ENCODE assay signal across 15 cellular contexts in genomic region chr2:18804540-18804939, GRCh38.
DNase-seq lines count a peak whose midpoint lies in the region; ATAC-seq and TF ChIP-seq lines count a peak whose summit lies in the region.
"Had no signal": no experiment of that assay in that cellular context is flagged by ENCODE, and none has a peak within 500 bp of the region (broad histone marks: within the 10 kb centered on the region; RNA-seq: fewer than 3 reads in every experiment).

No MANE protein-coding gene starts in this region.

- CTCF ChIA-PET in A673 (lab: Charles Lee): no interaction called here
- CTCF ChIA-PET in RWPE1 (lab: Yijun Ruan, JAX): no interaction called here

- no peak for TF ChIP-seq EP300 in ovary (IDR thresholded peaks at IDR 0.05)

- DNase-seq in A673 (ENCODE audit: low spot score) (peak; percentile 2), ELR (ENCODE audit: low read depth) (peak; percentile 3), cardiac fibroblast (ENCODE audit: low read depth in 2 of 2) (peak; percentile 26 to 45), fibroblast of pulmonary artery (ENCODE audit: low read depth) (peak; percentile 70), RWPE1 (ENCODE audit: low spot score) (no peak), DMS79 treated with DMSO at 0.1 percent for 48 hours (lab: John Stamatoyannopoulos, UW) (no peak), ovary (no peak)
- DNase-seq: C1 segment of cervical spinal cord; Calu3; CD4-positive, alpha-beta T cell; DMS 273 treated with DMSO at 0.1 percent for 48 hours; GOT3; H9 had no signal

- no TSS peak for BruUV-seq in A673 (replicated peaks; lab: Mats Ljungman, UMichigan)

- POLR2A ChIA-PET in A673 (lab: Charles Lee; ENCODE audit: low non-redundant PET): no interaction called here
- POLR2A ChIA-PET in RWPE1 (lab: Yijun Ruan, JAX; ENCODE audit: low non-redundant PET): no interaction called here

- no peaks in the 10 kb centered on the region for H3K9me3 ChIP-seq in A673 (ENCODE audit: low read depth, low read length, poor library complexity, severe bottlenecking)
- H3K9me3 ChIP-seq in ovary: no peaks in the 10 kb centered on the region

- 66 to 83% (median 83%) methylated on average over 1 of the region's 1 CpG for WGBS in ovary, 3 donors

- H3K4me1 ChIP-seq in A673 (ENCODE audit: insufficient read depth, low read length, poor library complexity, severe bottlenecking) (no peaks in the 10 kb centered on the region), ovary (ENCODE audit: insufficient read depth) (no peaks in the 10 kb centered on the region)

- TF ChIP-seq POLR2A in ovary (IDR thresholded peaks at IDR 0.05): no peak

- H3K4me3 ChIP-seq in A673 (ENCODE audit: low read depth, low read length, poor library complexity, severe bottlenecking): no peak overlapping the region
- H3K4me3 ChIP-seq in cardiac fibroblast (replicated peaks in 1 of 2; ENCODE audit: low read depth in 2 of 2, low read length in 2 of 2): no peak overlapping the region
- H3K4me3 ChIP-seq in fibroblast of pulmonary artery (replicated peaks; ENCODE audit: low read depth, low read length): no peak overlapping the region
- no peak overlapping the region for H3K4me3 ChIP-seq in ovary
- H3K4me3 ChIP-seq: GM12878 had no signal

- H3K27ac ChIP-seq in A673 (ENCODE audit: low read depth, low read length, poor library complexity, severe bottlenecking) (no peak overlapping the region), RWPE1 (no peak overlapping the region), ovary (no peak overlapping the region)

- no peaks in the 10 kb centered on the region for H3K36me3 ChIP-seq in A673 (ENCODE audit: insufficient read depth, low read length, poor library complexity, severe bottlenecking)
- no peaks in the 10 kb centered on the region for H3K36me3 ChIP-seq in ovary

- intact Hi-C loops in A673 (cut with micrococcal nuclease; ENCODE audit: unreplicated experiment) (no loop called here), ovary (cut with DNase I) (no loop called here)

- no peak for TF ChIP-seq CTCF in A673 (conservative IDR thresholded peaks at IDR 0.05; ENCODE audit: low read depth, low read length)
- TF ChIP-seq CTCF in cardiac fibroblast (IDR thresholded peaks at IDR 0.05; ENCODE audit: low read depth, low read length): no peak
- no peak for TF ChIP-seq CTCF in fibroblast of pulmonary artery (IDR thresholded peaks at IDR 0.05; ENCODE audit: low read length, missing control alignments)
- no peak for TF ChIP-seq CTCF in RWPE1 (conservative IDR thresholded peaks at IDR 0.05; ENCODE audit: low read depth)
- no peak for TF ChIP-seq CTCF in ovary (IDR thresholded peaks at IDR 0.05)

- ATAC-seq in HG03095 (IDR thresholded peaks at IDR 0.05; ENCODE audit: unreplicated experiment): no peak
- ATAC-seq: GM12878 had no signal

- H3K27me3 ChIP-seq in A673 (replicated peaks; ENCODE audit: insufficient read depth, low read depth, low read length, poor library complexity): peaks cover 12% of the 10 kb centered on the region
- no peaks in the 10 kb centered on the region for H3K27me3 ChIP-seq in ovary

Comparison
In these comparisons a context has a peak if more than half of its experiments do, and no peak if none do; other contexts are left out.
1. DNase-seq: peak in A673 (single experiment), ELR (single experiment), cardiac fibroblast (2 of 2) and fibroblast of pulmonary artery (single experiment); none in RWPE1 (single experiment), DMS79 treated with DMSO at 0.1 percent for 48 hours (single experiment) and ovary (0 of 5).